In the genomic region with DNA sequence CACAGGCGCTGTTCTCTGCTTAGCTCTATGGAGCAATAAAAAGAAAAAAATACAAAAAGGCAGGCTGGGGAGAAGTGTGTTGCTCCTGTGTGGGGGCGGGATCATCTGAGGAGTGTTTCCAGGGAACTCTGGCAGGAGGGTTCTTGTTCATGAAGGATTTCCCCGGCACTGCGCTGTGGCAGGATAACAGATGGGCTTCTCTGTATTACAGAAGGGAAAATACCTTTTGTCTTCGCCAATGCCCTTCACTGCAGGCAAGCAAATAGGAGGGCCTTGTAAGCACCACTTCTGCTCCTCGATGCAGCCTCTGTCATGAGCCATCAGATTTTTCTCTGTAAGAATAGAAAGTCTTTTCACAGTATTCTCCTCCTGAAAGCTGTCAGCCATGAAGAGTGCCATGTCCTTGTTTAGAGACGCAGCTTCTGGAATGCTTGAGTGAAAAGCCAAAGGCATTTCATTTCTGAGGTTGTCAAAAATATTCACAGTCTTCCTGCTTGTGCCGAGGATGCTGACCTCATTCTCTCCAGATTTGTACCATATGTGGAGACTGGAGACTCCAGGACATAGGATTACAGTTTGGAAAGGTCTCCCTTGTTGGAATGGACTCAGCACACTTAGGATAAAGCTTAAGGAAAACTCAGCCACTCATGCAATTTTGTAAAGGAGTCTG, we compare ENCODE assay signal across 1 cellular context.
TF ChIP-seq lines count a peak whose summit lies in the region.

No MANE protein-coding gene starts in this region.

TF ChIP-seq in HepG2, 621 proteins besides CTCF, POLR2A, EP300 and RAD21 (continued from another document):
- TF ChIP-seq, protein P1, sequence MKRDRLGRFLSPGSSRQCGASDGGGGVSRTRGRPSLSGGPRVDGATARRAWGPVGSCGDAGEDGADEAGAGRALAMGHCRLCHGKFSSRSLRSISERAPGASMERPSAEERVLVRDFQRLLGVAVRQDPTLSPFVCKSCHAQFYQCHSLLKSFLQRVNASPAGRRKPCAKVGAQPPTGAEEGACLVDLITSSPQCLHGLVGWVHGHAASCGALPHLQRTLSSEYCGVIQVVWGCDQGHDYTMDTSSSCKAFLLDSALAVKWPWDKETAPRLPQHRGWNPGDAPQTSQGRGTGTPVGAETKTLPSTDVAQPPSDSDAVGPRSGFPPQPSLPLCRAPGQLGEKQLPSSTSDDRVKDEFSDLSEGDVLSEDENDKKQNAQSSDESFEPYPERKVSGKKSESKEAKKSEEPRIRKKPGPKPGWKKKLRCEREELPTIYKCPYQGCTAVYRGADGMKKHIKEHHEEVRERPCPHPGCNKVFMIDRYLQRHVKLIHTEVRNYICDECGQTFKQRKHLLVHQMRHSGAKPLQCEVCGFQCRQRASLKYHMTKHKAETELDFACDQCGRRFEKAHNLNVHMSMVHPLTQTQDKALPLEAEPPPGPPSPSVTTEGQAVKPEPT (CRISPR knock-in tag; IDR thresholded peaks at IDR 0.05; ENCODE audit: low read depth): no peak
- TF ChIP-seq, protein P2, sequence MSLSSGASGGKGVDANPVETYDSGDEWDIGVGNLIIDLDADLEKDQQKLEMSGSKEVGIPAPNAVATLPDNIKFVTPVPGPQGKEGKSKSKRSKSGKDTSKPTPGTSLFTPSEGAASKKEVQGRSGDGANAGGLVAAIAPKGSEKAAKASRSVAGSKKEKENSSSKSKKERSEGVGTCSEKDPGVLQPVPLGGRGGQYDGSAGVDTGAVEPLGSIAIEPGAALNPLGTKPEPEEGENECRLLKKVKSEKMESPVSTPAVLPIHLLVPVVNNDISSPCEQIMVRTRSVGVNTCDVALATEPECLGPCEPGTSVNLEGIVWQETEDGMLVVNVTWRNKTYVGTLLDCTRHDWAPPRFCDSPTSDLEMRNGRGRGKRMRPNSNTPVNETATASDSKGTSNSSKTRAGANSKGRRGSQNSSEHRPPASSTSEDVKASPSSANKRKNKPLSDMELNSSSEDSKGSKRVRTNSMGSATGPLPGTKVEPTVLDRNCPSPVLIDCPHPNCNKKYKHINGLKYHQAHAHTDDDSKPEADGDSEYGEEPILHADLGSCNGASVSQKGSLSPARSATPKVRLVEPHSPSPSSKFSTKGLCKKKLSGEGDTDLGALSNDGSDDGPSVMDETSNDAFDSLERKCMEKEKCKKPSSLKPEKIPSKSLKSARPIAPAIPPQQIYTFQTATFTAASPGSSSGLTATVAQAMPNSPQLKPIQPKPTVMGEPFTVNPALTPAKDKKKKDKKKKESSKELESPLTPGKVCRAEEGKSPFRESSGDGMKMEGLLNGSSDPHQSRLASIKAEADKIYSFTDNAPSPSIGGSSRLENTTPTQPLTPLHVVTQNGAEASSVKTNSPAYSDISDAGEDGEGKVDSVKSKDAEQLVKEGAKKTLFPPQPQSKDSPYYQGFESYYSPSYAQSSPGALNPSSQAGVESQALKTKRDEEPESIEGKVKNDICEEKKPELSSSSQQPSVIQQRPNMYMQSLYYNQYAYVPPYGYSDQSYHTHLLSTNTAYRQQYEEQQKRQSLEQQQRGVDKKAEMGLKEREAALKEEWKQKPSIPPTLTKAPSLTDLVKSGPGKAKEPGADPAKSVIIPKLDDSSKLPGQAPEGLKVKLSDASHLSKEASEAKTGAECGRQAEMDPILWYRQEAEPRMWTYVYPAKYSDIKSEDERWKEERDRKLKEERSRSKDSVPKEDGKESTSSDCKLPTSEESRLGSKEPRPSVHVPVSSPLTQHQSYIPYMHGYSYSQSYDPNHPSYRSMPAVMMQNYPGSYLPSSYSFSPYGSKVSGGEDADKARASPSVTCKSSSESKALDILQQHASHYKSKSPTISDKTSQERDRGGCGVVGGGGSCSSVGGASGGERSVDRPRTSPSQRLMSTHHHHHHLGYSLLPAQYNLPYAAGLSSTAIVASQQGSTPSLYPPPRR (CRISPR knock-in tag; IDR thresholded peaks at IDR 0.05; ENCODE audit: borderline replicate concordance): no peak
